Comparison of ENCODE assay signal across 17 cellular contexts in the genomic region with DNA sequence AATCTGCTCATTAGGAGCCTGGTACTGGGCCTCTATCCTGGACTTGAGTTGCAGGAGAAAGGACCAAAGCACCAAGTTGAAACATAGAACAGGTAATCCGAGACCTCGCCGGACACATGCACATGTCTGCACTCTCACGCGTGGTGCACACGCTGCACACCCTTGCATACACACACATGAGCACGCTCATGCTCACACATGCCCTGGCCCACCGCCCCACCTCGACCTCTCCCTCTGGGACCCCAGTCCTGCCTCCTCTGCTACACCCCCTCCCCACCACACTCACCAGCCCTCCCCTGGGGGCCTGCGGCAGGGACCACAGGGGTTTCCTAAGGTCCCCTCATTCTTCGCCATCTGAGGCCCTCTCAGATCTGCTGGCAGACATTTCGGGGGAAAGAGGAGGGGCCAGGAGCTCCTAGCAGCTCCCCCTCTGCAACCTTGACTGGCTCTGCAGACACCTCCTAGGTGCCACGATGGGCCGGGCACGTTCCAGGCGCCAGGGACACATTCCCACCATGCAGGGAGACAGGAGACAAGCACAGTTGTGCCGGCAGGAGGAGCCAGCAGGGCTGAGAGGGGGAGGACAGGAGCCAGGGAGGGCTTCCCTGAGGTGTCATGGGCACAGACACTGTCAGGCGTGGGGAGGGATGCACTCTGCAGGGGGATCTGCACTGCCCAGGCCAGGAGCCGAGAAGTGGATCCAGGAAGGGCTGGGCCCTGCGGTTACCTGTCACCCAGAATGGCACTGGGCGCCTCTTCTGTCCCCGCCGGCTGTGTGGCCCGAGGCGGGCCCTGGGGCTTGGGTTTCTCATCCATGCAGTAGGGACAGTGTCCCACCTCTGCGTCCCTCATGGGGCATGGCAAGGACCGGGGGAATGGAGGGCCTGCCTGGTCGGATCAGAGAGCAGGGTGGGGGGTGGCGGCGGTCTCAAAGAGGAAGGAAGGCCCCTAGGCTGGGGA. TPM values are rescaled to one million over a fixed set of nuclear protein-coding genes. Genes with fewer than 3 reads are reported as not detected.
DNase-seq lines count a peak whose midpoint lies in the region; ATAC-seq, FAIRE-seq and TF ChIP-seq lines count a peak whose summit lies in the region.
"Had no signal": no experiment of that assay in that cellular context is flagged by ENCODE, and none has a peak within 500 bp of the region (broad histone marks: within the 10 kb centered on the region; RNA-seq: fewer than 3 reads in every experiment).

No MANE protein-coding gene starts in this region.

- no peak overlapping the region for H3K27ac ChIP-seq in BLaER1
- H3K27ac ChIP-seq in sigmoid colon: no peak overlapping the region
- H3K27ac ChIP-seq: GM23248, HL-60 had no signal

- in situ Hi-C loops in GM13977 (cut with MboI; ENCODE audit: low pct_unique_long_range_greater_than_20kb, low sequenced_read_pairs, unreplicated experiment): no loop called here

- peaks cover 6% of the 10 kb centered on the region for H3K36me3 Mint-ChIP-seq in chondrocyte (ENCODE audit: low read depth)
- H3K36me3 Mint-ChIP-seq: CD14-positive monocyte had no signal

- DNase-seq in GM13977 (ENCODE audit: low spot score) (peak; percentile 4), chondrocyte (ENCODE audit: low spot score) (peak; percentile 77), urothelium cell line (ENCODE audit: low spot score) (no peak), HPDE6-E6E7 (ENCODE audit: extremely low spot score) (no peak), sigmoid colon (no peak)
- DNase-seq: BE2C; CD4-positive, alpha-beta memory T cell; DMS79 treated with DMSO at 0.1 percent for 48 hours; GM23248; HCEC 1CT; KG1 had no signal

- intact Hi-C loops in sigmoid colon (cut with DNase I): no loop called here

- no peak overlapping the region for H3K4me3 Mint-ChIP-seq in chondrocyte (ENCODE audit: unreplicated experiment)
- H3K4me3 Mint-ChIP-seq: CD14-positive monocyte had no signal

- H3K9me3 Mint-ChIP-seq in chondrocyte (ENCODE audit: low read depth): peaks cover 8% of the 10 kb centered on the region

- H3K4me3 ChIP-seq in BLaER1 (no peak overlapping the region), sigmoid colon (no peak overlapping the region)
- H3K4me3 ChIP-seq: GM12878, GM23248 had no signal

- ATAC-seq in GM21786 (IDR thresholded peaks at IDR 0.05; ENCODE audit: unreplicated experiment): no peak
- ATAC-seq: GM12878 had no signal

- no peaks in the 10 kb centered on the region for H4K20me1 ChIP-seq in BLaER1

- no peaks in the 10 kb centered on the region for H3K36me3 ChIP-seq in BLaER1
- no peaks in the 10 kb centered on the region for H3K36me3 ChIP-seq in sigmoid colon
- H3K36me3 ChIP-seq: BE2C had no signal

- H3K27me3 Mint-ChIP-seq in chondrocyte (ENCODE audit: low read depth): peaks cover 7% of the 10 kb centered on the region

- no peaks in the 10 kb centered on the region for H3K27me3 ChIP-seq in BLaER1
- H3K27me3 ChIP-seq in sigmoid colon: no peaks in the 10 kb centered on the region
- H3K27me3 ChIP-seq: BE2C had no signal

- H3K4me1 ChIP-seq in BLaER1 (peaks cover 21% of the 10 kb centered on the region), sigmoid colon (no peaks in the 10 kb centered on the region)
- H3K4me1 ChIP-seq: BE2C had no signal

- peak overlapping the region; percentile 66 for H3K4me2 ChIP-seq in BLaER1

- H3K9ac ChIP-seq in BLaER1: no peak overlapping the region
- H3K9ac ChIP-seq: GM23248 had no signal

- TF ChIP-seq EP300 in sigmoid colon (IDR thresholded peaks at IDR 0.05): no peak

- 89 to 94% methylated on average over 30 of the region's 30 CpGs for WGBS in sigmoid colon, 2 donors

- no peak for TF ChIP-seq CTCF in GM13977 (IDR thresholded peaks at IDR 0.05; ENCODE audit: extremely low read depth, insufficient read depth, missing control alignments)
- TF ChIP-seq CTCF in chondrocyte (IDR thresholded peaks at IDR 0.05): no peak
- no peak for TF ChIP-seq CTCF in sigmoid colon (IDR thresholded peaks at IDR 0.05)

- H3K9me3 ChIP-seq in BLaER1: peaks cover 46% of the 10 kb centered on the region
- peaks cover 0 to 5% (median 0%) of the 10 kb centered on the region in 4 donors for H3K9me3 ChIP-seq in sigmoid colon

- H3K4me1 Mint-ChIP-seq in chondrocyte (ENCODE audit: low read depth): no peaks in the 10 kb centered on the region
- H3K4me1 Mint-ChIP-seq: CD14-positive monocyte had no signal

- no peak for TF ChIP-seq POLR2A in sigmoid colon (IDR thresholded peaks at IDR 0.05)

- no peak overlapping the region for H3K27ac Mint-ChIP-seq in chondrocyte (ENCODE audit: unreplicated experiment)
- H3K27ac Mint-ChIP-seq: CD14-positive monocyte; CD4-positive, alpha-beta memory T cell had no signal

- peak; percentile 9 for FAIRE-seq in urothelium cell line (lab: Jason Lieb, UNC)
- FAIRE-seq: GM12878, GM19239 had no signal

RNA-seq across cellular contexts. Expression of a gene that starts 25.6 kb away (rescaled TPM):
- 37.3 to 51.9 TPM (median 48.6 TPM) in 3 replicates for total RNA-seq in chondrocyte
- total RNA-seq in sigmoid colon: 10 to 100 TPM; 20.8 to 28.5 (median 23.6) TPM
- polyA plus RNA-seq in sigmoid colon: 10 to 100 TPM; 16.9 to 25.8 (median 21.6) TPM

RNA-seq across cellular contexts. Expression of a gene that starts 31.0 kb away (rescaled TPM):
- total RNA-seq in chondrocyte: 11.5 to 16.3 TPM (median 14.8 TPM) in 3 replicates
- 10 to 100 TPM in 2 of 4 donors, 1 to 10 TPM in 2; 8.0 to 13.3 (median 10.9) TPM for total RNA-seq in sigmoid colon
- polyA plus RNA-seq in sigmoid colon: 10 to 100 TPM in 1 of 3 donors, 1 to 10 TPM in 2; 3.6 to 10.3 (median 6.5) TPM

RNA-seq across cellular contexts. Expression of a gene that starts 46.5 kb away (rescaled TPM):
- total RNA-seq in chondrocyte (218 to 238 TPM (median 226 TPM) in 3 replicates), sigmoid colon (100 to 1,000 TPM; 192 to 388 (median 313) TPM)
- polyA plus RNA-seq in sigmoid colon: 100 to 1,000 TPM; 224 to 340 (median 244) TPM

RNA-seq across cellular contexts. Expression of a gene that starts 46.9 kb away (rescaled TPM):
- 13.3 to 14.8 TPM (median 13.4 TPM) in 3 replicates for total RNA-seq in chondrocyte
- total RNA-seq in sigmoid colon: 10 to 100 TPM in 3 of 4 donors, 1 to 10 TPM in 1; 7.2 to 11.7 (median 11.1) TPM
- 1 to 10 TPM; 4.9 to 9.5 (median 5.4) TPM for polyA plus RNA-seq in sigmoid colon

Comparison
In these comparisons a context has a peak if more than half of its experiments do, and no peak if none do; other contexts are left out.
1. DNase-seq: peak in GM13977 (single experiment) and chondrocyte (single experiment); none in urothelium cell line (single experiment), HPDE6-E6E7 (single experiment) and sigmoid colon (single experiment).